Comparison of ENCODE assay signal across 21 cellular contexts in genomic region chr4:45183905-45184304, GRCh38.
"Had no signal": no experiment of that assay in that cellular context is flagged by ENCODE, and none has a peak within 500 bp of the region (broad histone marks: within the 10 kb centered on the region; RNA-seq: fewer than 3 reads in every experiment).

No MANE protein-coding gene starts in this region.

- H3K4me3 ChIP-seq: MG63, SJSA1, SK-N-MC had no signal

- DNase-seq: IMR-90, Karpas-422, KG1, MG63, NCI-H1092 treated with DMSO at 0.1 percent for 48 hours, NCI-H1436, NCI-H187, NCI-H2029, NCI-H2081 treated with DMSO at 0.1 percent for 48 hours, NCI-H2171, NCI-H226, NCI-H446, NCI-H510A, NCI-H524 treated with DMSO at 0.1 percent for 48 hours, NCI-H69, NCI-H774, Right ventricle myocardium superior, RPMI8226, SIG-M5 had no signal
